10 cellular contexts compared by ENCODE assay signal in genomic region chrX:143664302-143664701, GRCh38. TPM values are rescaled to one million over a fixed set of nuclear protein-coding genes. Genes with fewer than 3 reads are reported as not detected.
DNase-seq lines count a peak whose midpoint lies in the region; ATAC-seq and TF ChIP-seq lines count a peak whose summit lies in the region.
"Had no signal": no experiment of that assay in that cellular context is flagged by ENCODE, and none has a peak within 500 bp of the region (broad histone marks: within the 10 kb centered on the region; RNA-seq: fewer than 3 reads in every experiment).

No MANE protein-coding gene starts in this region.

- peaks cover 2% of the 10 kb centered on the region for H3K27me3 Mint-ChIP-seq in mesothelial cell of epicardium (ENCODE audit: low read depth)

- TF ChIP-seq CTCF in astrocyte of the spinal cord (IDR thresholded peaks at IDR 0.05; ENCODE audit: low read depth, low read length): peak; percentile 58
- TF ChIP-seq CTCF in mesothelial cell of epicardium (IDR thresholded peaks at IDR 0.05; ENCODE audit: unreplicated experiment): peak; percentile 93

- DNase-seq in GM03348 (ENCODE audit: low spot score): peak; percentile 5
- DNase-seq in HT-29 (ENCODE audit: low spot score): peak; percentile 39
- peak; percentile 31 for DNase-seq in astrocyte of the spinal cord (ENCODE audit: low read depth, low spot score)
- no peak for DNase-seq in mesothelial cell of epicardium (ENCODE audit: low spot score in 2 of 2, unreplicated experiment in 2 of 2)
- DNase-seq in COR-L47 (lab: John Stamatoyannopoulos, UW): no peak
- DNase-seq in NCI-H128 (lab: John Stamatoyannopoulos, UW; ENCODE audit: unreplicated experiment): no peak

- ATAC-seq in HG02938 (IDR thresholded peaks at IDR 0.05; ENCODE audit: unreplicated experiment): no peak
- ATAC-seq in GM18517 (IDR thresholded peaks at IDR 0.05; ENCODE audit: unreplicated experiment): no peak

- no peaks in the 10 kb centered on the region for H3K4me1 Mint-ChIP-seq in mesothelial cell of epicardium

- H3K4me3 ChIP-seq in astrocyte of the spinal cord (ENCODE audit: low read depth, low read length): no peak overlapping the region

- no peak overlapping the region for H3K27ac Mint-ChIP-seq in mesothelial cell of epicardium

- peaks cover 19% of the 10 kb centered on the region for H3K9me3 Mint-ChIP-seq in mesothelial cell of epicardium

- in situ Hi-C loops in astrocyte of the spinal cord (cut with HindIII; ENCODE audit: low sequenced_read_pairs): no loop called here

- no peaks in the 10 kb centered on the region for H3K36me3 Mint-ChIP-seq in mesothelial cell of epicardium

- H3K4me3 Mint-ChIP-seq in mesothelial cell of epicardium: no peak overlapping the region

RNA-seq across cellular contexts. Expression of gene SLITRK4, which starts 28.4 kb away (rescaled TPM):
- total RNA-seq in HT-29 (2014; rRNA removed; shearing (Covaris generic)): not detected in 2 replicates
- total RNA-seq in mesothelial cell of epicardium: 1.5 to 2.1 TPM (median 1.6 TPM) in 3 replicates

RNA-seq across cellular contexts. Expression of gene SPANXN2, which starts 56.2 kb away (rescaled TPM):
- total RNA-seq in HT-29 (2014; rRNA removed; shearing (Covaris generic)): not detected in 2 replicates
- not detected in 3 replicates for total RNA-seq in mesothelial cell of epicardium
- total RNA-seq: glomerular endothelial cell, H1 had no signal

Comparison
In these comparisons a context has a peak if more than half of its experiments do, and no peak if none do; other contexts are left out.
1. DNase-seq: peak in GM03348 (single experiment), HT-29 (single experiment) and astrocyte of the spinal cord (single experiment); none in mesothelial cell of epicardium (0 of 2), COR-L47 (single experiment) and NCI-H128 (single experiment).